ENCODE assay signal across 7 cellular contexts in genomic region chr2:60163691-60164090, GRCh38.
"Had no signal": no experiment of that assay in that cellular context is flagged by ENCODE, and none has a peak within 500 bp of the region (broad histone marks: within the 10 kb centered on the region; RNA-seq: fewer than 3 reads in every experiment).

No MANE protein-coding gene starts in this region.

- H3K36me3 Mint-ChIP-seq: IgD-negative memory B cell had no signal

- ATAC-seq: GM23338, HepG2 had no signal

- H3K4me3 Mint-ChIP-seq: GM23338, H9, IgD-negative memory B cell had no signal

- H3K4me3 ChIP-seq: GM23338 had no signal

- H3K27me3 Mint-ChIP-seq: IgD-negative memory B cell had no signal

- H3K4me1 Mint-ChIP-seq: GM23338, H9 had no signal

- H3K27ac Mint-ChIP-seq: GM23338, H9, IgD-negative memory B cell had no signal

- H3K9me3 Mint-ChIP-seq: GM23338, H9, IgD-negative memory B cell had no signal

- H3K27ac ChIP-seq: HL-60 had no signal

- DNase-seq: H9, HCEC 1CT, KBM-7 had no signal
